In genomic region chr1:7249516-7249915, GRCh38 we compare ENCODE assay signal across 24 cellular contexts.
"Had no signal": no experiment of that assay in that cellular context is flagged by ENCODE, and none has a peak within 500 bp of the region (broad histone marks: within the 10 kb centered on the region; RNA-seq: fewer than 3 reads in every experiment).

No MANE protein-coding gene starts in this region.

- H3K4me3 ChIP-seq: breast epithelium had no signal

- H3K4me1 ChIP-seq: breast epithelium had no signal

- H3K27ac Mint-ChIP-seq: activated CD4-positive, alpha-beta T cell treated with anti-CD3 and anti-CD28 coated beads, Interleukin-2, amount 10 ng/mL, durations not matched to agents 24 days and 14 days; activated naive CD4-positive, alpha-beta T cell treated with anti-CD3 and anti-CD28 coated beads for 36 hours; activated naive CD8-positive, alpha-beta T cell; activated T-helper 17 cell treated with anti-CD3 and anti-CD28 coated beads, Interleukin-2, amount 50 U/mL, for 72 hours; T-helper 17 cell; WTC11 had no signal

- H3K36me3 Mint-ChIP-seq: activated naive CD8-positive, alpha-beta T cell; WTC11 had no signal

- ATAC-seq: activated T-helper 17 cell treated with anti-CD3 and anti-CD28 coated beads, Interleukin-2, amount 50 U/mL, for 72 hours; PC-3; T-helper 17 cell; WTC11 had no signal

- H3K27me3 ChIP-seq: breast epithelium had no signal

- H3K27ac ChIP-seq: breast epithelium had no signal

- H3K4me1 Mint-ChIP-seq: activated CD4-positive, alpha-beta T cell treated with anti-CD3 and anti-CD28 coated beads, Interleukin-2, amount 10 ng/mL, durations not matched to agents 24 days and 14 days; activated T-helper 17 cell treated with anti-CD3 and anti-CD28 coated beads, Interleukin-2, amount 50 U/mL, for 72 hours; T-helper 17 cell had no signal

- H3K4me3 Mint-ChIP-seq: activated CD4-positive, alpha-beta T cell treated with anti-CD3 and anti-CD28 coated beads, Interleukin-2, amount 10 ng/mL, durations not matched to agents 24 days and 14 days; activated naive CD4-positive, alpha-beta T cell treated with anti-CD3 and anti-CD28 coated beads for 36 hours; activated naive CD8-positive, alpha-beta T cell; activated T-helper 17 cell treated with anti-CD3 and anti-CD28 coated beads, Interleukin-2, amount 50 U/mL, for 72 hours; T-helper 17 cell; WTC11 had no signal

- H3K9me3 Mint-ChIP-seq: activated CD4-positive, alpha-beta T cell treated with anti-CD3 and anti-CD28 coated beads, Interleukin-2, amount 10 ng/mL, durations not matched to agents 24 days and 14 days; activated naive CD4-positive, alpha-beta T cell treated with anti-CD3 and anti-CD28 coated beads for 36 hours; activated T-helper 17 cell treated with anti-CD3 and anti-CD28 coated beads, Interleukin-2, amount 50 U/mL, for 72 hours; WTC11 had no signal

- DNase-seq: activated CD4-positive, alpha-beta T cell treated with anti-CD3 and anti-CD28 coated beads for 1 hour; activated CD4-positive, alpha-beta T cell treated with anti-CD3 and anti-CD28 coated beads, Interleukin-2, amount 10 ng/mL, durations not matched to agents 24 days and 14 days; activated CD4-positive, alpha-beta T cell treated with anti-CD3 and anti-CD28 coated beads, Interleukin-2, amount 50 U/mL, for 48 hours; activated gamma-delta T cell; activated naive CD4-positive, alpha-beta T cell treated with anti-CD3 and anti-CD28 coated beads for 36 hours; activated T-cell treated with anti-CD3 and anti-CD28 coated beads for 4 hours; activated T-cell treated with anti-CD3 and anti-CD28 coated beads, Interleukin-2, amount 50 U/mL, for 48 hours; amygdala; caudate nucleus; MM.1S; NCI-H1105 treated with DMSO at 0.1 percent for 48 hours; NCI-H1436 treated with DMSO at 0.1 percent for 48 hours; NCI-H187 treated with DMSO at 0.1 percent for 48 hours; NCI-H2081 treated with DMSO at 0.1 percent for 48 hours; NCI-H446; NCI-H524; PC-3; SHP77 treated with DMSO at 0.1 percent for 48 hours; T-helper 17 cell; T-helper 9 cell had no signal

- H3K9me3 ChIP-seq: breast epithelium had no signal

- H3K36me3 ChIP-seq: breast epithelium had no signal
